In the genomic region with DNA sequence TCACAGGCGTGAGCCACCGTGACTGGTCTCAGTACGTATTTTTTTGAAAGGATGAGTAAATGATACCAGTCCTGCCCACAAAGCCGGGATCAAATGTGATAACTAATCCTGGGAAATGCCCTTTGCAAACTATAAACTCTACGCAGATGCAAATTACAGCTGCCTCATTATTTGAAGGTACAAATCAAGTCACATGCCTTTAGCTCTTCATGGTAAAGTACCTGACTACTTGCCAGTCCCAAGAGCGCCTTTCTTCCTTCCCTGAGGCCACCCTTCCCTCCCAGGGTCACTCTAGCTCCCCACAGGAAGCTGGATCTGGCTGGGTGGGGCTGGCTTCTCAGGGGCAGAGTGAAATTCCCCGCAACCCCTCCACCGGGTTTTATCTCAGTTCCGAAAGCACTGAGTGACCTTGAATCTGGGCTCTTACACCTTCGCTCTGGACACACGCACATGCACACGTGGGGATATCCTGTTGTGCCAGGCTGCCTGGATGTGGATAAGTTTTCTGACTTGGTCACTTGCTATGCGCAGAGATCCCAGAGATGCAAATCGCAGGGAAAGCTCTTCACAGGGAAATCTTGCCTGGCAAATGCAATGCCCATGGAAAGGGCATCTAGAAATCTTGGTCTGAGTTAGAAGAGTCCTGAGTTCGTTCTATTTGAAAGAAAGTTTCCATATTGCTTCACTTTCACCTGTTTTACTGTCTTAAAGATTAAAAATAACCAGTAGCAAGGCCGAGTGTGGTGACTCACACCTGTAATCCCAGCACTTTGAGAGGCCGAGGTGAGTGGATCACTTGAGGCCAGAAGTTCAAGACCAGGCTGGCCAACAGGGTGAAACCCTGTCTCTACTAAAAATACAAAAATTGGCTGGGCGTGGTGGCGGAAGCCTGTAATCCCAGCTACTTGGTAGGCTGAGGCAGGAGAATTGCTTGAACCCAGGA, we compare ENCODE assay signal across 1 cellular context.
A peak's percentile ranks its signal among the peaks of the same experiment; 100 is the strongest.
TF ChIP-seq lines count a peak whose summit lies in the region.

No MANE protein-coding gene starts in this region.

TF ChIP-seq in GM12878, 131 proteins besides CTCF, POLR2A, EP300 and RAD21 (continued from another document):
- TF ChIP-seq, protein P1, sequence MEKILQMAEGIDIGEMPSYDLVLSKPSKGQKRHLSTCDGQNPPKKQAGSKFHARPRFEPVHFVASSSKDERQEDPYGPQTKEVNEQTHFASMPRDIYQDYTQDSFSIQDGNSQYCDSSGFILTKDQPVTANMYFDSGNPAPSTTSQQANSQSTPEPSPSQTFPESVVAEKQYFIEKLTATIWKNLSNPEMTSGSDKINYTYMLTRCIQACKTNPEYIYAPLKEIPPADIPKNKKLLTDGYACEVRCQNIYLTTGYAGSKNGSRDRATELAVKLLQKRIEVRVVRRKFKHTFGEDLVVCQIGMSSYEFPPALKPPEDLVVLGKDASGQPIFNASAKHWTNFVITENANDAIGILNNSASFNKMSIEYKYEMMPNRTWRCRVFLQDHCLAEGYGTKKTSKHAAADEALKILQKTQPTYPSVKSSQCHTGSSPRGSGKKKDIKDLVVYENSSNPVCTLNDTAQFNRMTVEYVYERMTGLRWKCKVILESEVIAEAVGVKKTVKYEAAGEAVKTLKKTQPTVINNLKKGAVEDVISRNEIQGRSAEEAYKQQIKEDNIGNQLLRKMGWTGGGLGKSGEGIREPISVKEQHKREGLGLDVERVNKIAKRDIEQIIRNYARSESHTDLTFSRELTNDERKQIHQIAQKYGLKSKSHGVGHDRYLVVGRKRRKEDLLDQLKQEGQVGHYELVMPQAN (conservative IDR thresholded peaks at IDR 0.05): no peak
- peak; percentile 48 to 57; a peak in 2 of 4 replicates for TF ChIP-seq IKZF2 (IDR thresholded peaks at IDR 0.05)
- TF ChIP-seq BHLHE40 (IDR thresholded peaks at IDR 0.05; ENCODE audit: borderline replicate concordance in 1 of 2, low read depth in 2 of 2, low read length in 1 of 2): 0 out of 4 replicates have a peak, but pooled peaks of 1 of the 2 experiments have one; percentile 5
- no peak for TF ChIP-seq JUND (IDR thresholded peaks at IDR 0.05; ENCODE audit: low read depth, low read length)
